Comparison of ENCODE assay signal across 8 cellular contexts in genomic region chr5:146448783-146449519, GRCh38.
DNase-seq lines count a peak whose midpoint lies in the region; ATAC-seq and TF ChIP-seq lines count a peak whose summit lies in the region.

No MANE protein-coding gene starts in this region.

- no peak for DNase-seq in choroid plexus epithelial cell (ENCODE audit: low read depth)
- DNase-seq in COLO668 (lab: John Stamatoyannopoulos, UW; ENCODE audit: unreplicated experiment), result no peak
- no peak for DNase-seq in stimulated activated naive CD4-positive, alpha-beta T cell treated with Interleukin-2 at 50 U/mL for 16 hours (lab: John Stamatoyannopoulos, UW)
- DNase-seq in GF-D8 (lab: John Stamatoyannopoulos, UW), result no peak

- H3K9me2 ChIP-seq in DOHH2 (replicated peaks; ENCODE audit: control insufficient read depth, low read length), result no peaks in the 10 kb centered on the region
- no peaks in the 10 kb centered on the region for H3K9me2 ChIP-seq in Loucy (replicated peaks; ENCODE audit: low read depth, low read length)

- H3K9ac ChIP-seq in Loucy (ENCODE audit: low read depth, low read length, poor library complexity, severe bottlenecking), result peak overlapping the region; percentile 89

- H3K9me3 ChIP-seq in DOHH2 (ENCODE audit: control insufficient read depth, insufficient read depth, low read length) (peaks cover 3% of the 10 kb centered on the region; the same call in 1 of the 2 replicates), Loucy (ENCODE audit: insufficient read depth, low read depth, low read length) (no peaks in the 10 kb centered on the region)

- H3K36me3 ChIP-seq in DOHH2 (ENCODE audit: control insufficient read depth, low read length) (peaks cover 28% of the 10 kb centered on the region), Loucy (ENCODE audit: insufficient read depth, low read length) (no peaks in the 10 kb centered on the region)

- H3K4me3 ChIP-seq in DOHH2 (ENCODE audit: low read length) (peak overlapping the region; percentile 85), Loucy (ENCODE audit: low read length, poor library complexity, severe bottlenecking) (peak overlapping the region; percentile 86), choroid plexus epithelial cell (ENCODE audit: low read depth, low read length) (peak overlapping the region; percentile 100)

- H3K4me1 Mint-ChIP-seq in nephron, result peaks cover 29% of the 10 kb centered on the region

- H3K4me3 Mint-ChIP-seq in nephron, result peak overlapping the region; percentile 93 to 100 (median 99)

- no peaks in the 10 kb centered on the region for H3F3A ChIP-seq in DOHH2 (ENCODE audit: control insufficient read depth, insufficient read depth)
- no peaks in the 10 kb centered on the region for H3F3A ChIP-seq in Loucy (ENCODE audit: low read depth)

- TF ChIP-seq CTCF in DOHH2 (IDR thresholded peaks at IDR 0.05; ENCODE audit: low read depth, low read length, poor library complexity, severe bottlenecking) (no peak), Loucy (conservative IDR thresholded peaks at IDR 0.05; ENCODE audit: low read length) (no peak), choroid plexus epithelial cell (conservative IDR thresholded peaks at IDR 0.05; ENCODE audit: low read depth, low read length) (no peak), nephron (IDR thresholded peaks at IDR 0.05; ENCODE audit: unreplicated experiment in 3 of 3) (no peak)

- no peak overlapping the region for H3K27ac ChIP-seq in DOHH2 (ENCODE audit: low read depth, low read length)

- H3K79me2 ChIP-seq in DOHH2 (ENCODE audit: control insufficient read depth, low read length) (peaks cover 69% of the 10 kb centered on the region), Loucy (ENCODE audit: insufficient read depth, low read length) (peaks cover 69% of the 10 kb centered on the region)

- H3K4me1 ChIP-seq in DOHH2 (ENCODE audit: control insufficient read depth, low read length) (peaks cover 31% of the 10 kb centered on the region), Loucy (ENCODE audit: insufficient read depth, low read length, poor library complexity, severe bottlenecking) (peaks cover 38% of the 10 kb centered on the region)

- H2AFZ ChIP-seq in Loucy (ENCODE audit: low read length), result no peak overlapping the region

- H3K9me3 Mint-ChIP-seq in nephron, result no peaks in the 10 kb centered on the region

- H3K27ac Mint-ChIP-seq in nephron, result peak overlapping the region; percentile 11 to 90 (median 12)

- no peaks in the 10 kb centered on the region for H3K27me3 ChIP-seq in DOHH2 (ENCODE audit: control insufficient read depth, low read length)
- no peaks in the 10 kb centered on the region for H3K27me3 ChIP-seq in Loucy (ENCODE audit: insufficient read depth, low read length, poor library complexity, severe bottlenecking)

- ATAC-seq in GM18502 (IDR thresholded peaks at IDR 0.05; ENCODE audit: poor library complexity, unreplicated experiment), result no peak

- H3K4me2 ChIP-seq in DOHH2 (ENCODE audit: low read length) (peak overlapping the region; percentile 69), Loucy (ENCODE audit: low read depth, low read length, poor library complexity, severe bottlenecking) (peak overlapping the region; percentile 96)

- peaks cover 5% of the 10 kb centered on the region for H3K36me3 Mint-ChIP-seq in nephron (ENCODE audit: low read depth)

- no peaks in the 10 kb centered on the region for H3K27me3 Mint-ChIP-seq in nephron (ENCODE audit: low read depth)

- peaks cover 25% of the 10 kb centered on the region for H4K20me1 ChIP-seq in DOHH2 (ENCODE audit: control insufficient read depth, insufficient read depth, low read depth, low read length)
- H4K20me1 ChIP-seq in Loucy (ENCODE audit: insufficient read depth, low read length, poor library complexity, severe bottlenecking), result peaks cover 60% of the 10 kb centered on the region
